In the genomic region with DNA sequence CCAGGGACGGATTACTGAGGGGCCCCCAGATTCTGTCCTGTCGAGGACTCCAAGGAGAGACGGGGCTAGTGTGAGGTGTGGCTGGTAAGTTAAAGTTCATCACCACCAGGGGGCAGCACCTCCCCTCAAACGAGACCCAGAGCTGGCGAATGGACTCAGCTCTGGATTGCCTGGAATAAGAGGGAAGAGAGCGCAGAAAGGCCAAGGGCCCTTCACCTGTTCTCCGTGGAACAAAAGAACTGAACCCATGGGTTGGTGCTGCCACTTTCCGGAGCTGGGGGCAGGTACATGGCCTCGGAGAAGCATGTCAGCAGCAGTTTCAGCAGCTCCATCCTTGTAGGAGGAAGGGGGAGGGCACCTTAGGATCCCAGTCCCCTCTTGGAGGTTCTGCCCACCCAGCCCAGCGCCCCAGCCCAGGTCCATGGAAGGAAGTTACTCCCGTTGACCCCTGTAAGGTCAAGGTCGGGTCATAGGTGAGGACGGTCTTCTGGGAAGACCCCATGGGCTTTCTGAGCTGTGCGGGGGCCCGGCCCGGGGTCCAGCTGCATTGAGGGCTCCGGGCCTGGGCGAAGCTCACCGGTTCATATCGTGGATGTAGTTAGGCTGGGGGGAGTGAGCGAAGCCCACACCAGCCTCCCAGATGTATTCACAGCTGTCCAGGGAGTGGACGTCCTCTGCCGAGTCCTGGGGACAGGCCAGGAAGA, we compare ENCODE assay signal across 8 cellular contexts. TPM values are rescaled to one million over a fixed set of nuclear protein-coding genes. Genes with fewer than 3 reads are reported as not detected.
DNase-seq lines count a peak whose midpoint lies in the region; ATAC-seq, FAIRE-seq and TF ChIP-seq lines count a peak whose summit lies in the region.

No MANE protein-coding gene starts in this region.

- no peaks in the 10 kb centered on the region for H3K4me1 ChIP-seq in ascending aorta
- no peaks in the 10 kb centered on the region for H3K4me1 ChIP-seq in right cardiac atrium (ENCODE audit: control insufficient read depth, insufficient read depth, low read length)

- H3K36me3 ChIP-seq in ascending aorta, result no peaks in the 10 kb centered on the region

- 43% methylated on average over 23 of the region's 23 CpGs for WGBS in right cardiac atrium

- peak; percentile 53 to 84 (median 77) for TF ChIP-seq CTCF in ascending aorta (IDR thresholded peaks at IDR 0.05)

- H3K4me3 ChIP-seq in ascending aorta (no peak overlapping the region), right cardiac atrium (ENCODE audit: low read length) (no peak overlapping the region)

- no peaks in the 10 kb centered on the region for H3K9me3 ChIP-seq in ascending aorta
- H3K9me3 ChIP-seq in right cardiac atrium (ENCODE audit: control insufficient read depth, low read length), result no peaks in the 10 kb centered on the region

- peak; percentile 80 to 84 for ATAC-seq in right cardiac atrium
- ATAC-seq in sciatic nerve, result peak; percentile 89
- ATAC-seq in HG03175 (IDR thresholded peaks at IDR 0.05; ENCODE audit: unreplicated experiment), result no peak
- ATAC-seq in HG03025 (IDR thresholded peaks at IDR 0.05; ENCODE audit: low FRiP score, unreplicated experiment), result no peak

- intact Hi-C loops in ascending aorta (cut with DNase I), result loop anchor here (1.0 to 5.0 kb wide), 4 partner anchors 26 to 239 kb away; partner anchors contain the start of gene ARMC7
- intact Hi-C loops in right cardiac atrium (cut with DNase I), result loop anchor here in 3 of 4 donors (5.0 to 10.0 kb wide), 3 partner anchors 50 to 240 kb away; partner anchors contain the start of gene MRPL58 (in 1 of the 3)
- intact Hi-C loops in sciatic nerve (cut with DNase I), result loop anchor here (10.0 kb wide), 1 partner anchor 53 kb away; the partner anchor contains the start of gene MRPL58

- peak; percentile 85 for FAIRE-seq in GM12892 (lab: Jason Lieb, UNC)

- TF ChIP-seq POLR2A in GM12892 (IDR thresholded peaks at IDR 0.05; ENCODE audit: low read depth, low read length), result no peak

- H3K27ac ChIP-seq in ascending aorta (no peak overlapping the region), right cardiac atrium (ENCODE audit: low read length) (no peak overlapping the region)

- DNase-seq in GM12892 (ENCODE audit: insufficient read length) (peak; percentile 86), NCI-H2029 (lab: John Stamatoyannopoulos, UW) (peak; percentile 75), T-helper 9 cell (peak; percentile 90), ascending aorta (ENCODE audit: low spot score in 2 of 2) (peak in 1 of 2 donors; percentile 91), right cardiac atrium (peak; percentile 88 to 93 (median 91)), sciatic nerve (ENCODE audit: low spot score) (peak; percentile 95)

- no peaks in the 10 kb centered on the region for H3K27me3 ChIP-seq in ascending aorta
- H3K27me3 ChIP-seq in right cardiac atrium (ENCODE audit: control insufficient read depth, insufficient read depth), result no peaks in the 10 kb centered on the region

RNA-seq across cellular contexts. Expression of gene HID1, which starts 10.8 kb away (rescaled TPM):
- 0.49 TPM for polyA plus RNA-seq in GM12892 (2012; ENCODE audit: missing spikeins)
- total RNA-seq in ascending aorta (103 TPM), right cardiac atrium (10 to 100 TPM in 2 of 4 donors, 1 to 10 TPM in 2; 6.5 to 11.9 (median 10.1) TPM), sciatic nerve (16.1 TPM)
- polyA plus RNA-seq in right cardiac atrium, result 12.0 TPM

RNA-seq across cellular contexts. Expression of gene CDR2L, which starts 25.6 kb away (rescaled TPM):
- not detected for polyA plus RNA-seq in GM12892 (2012; ENCODE audit: missing spikeins)
- total RNA-seq in ascending aorta, result 54.7 TPM
- total RNA-seq in right cardiac atrium, result 10 to 100 TPM; 11.0 to 17.5 (median 14.2) TPM
- polyA plus RNA-seq in right cardiac atrium, result 13.8 TPM
- 11.5 TPM for total RNA-seq in sciatic nerve

RNA-seq across cellular contexts. Expression of gene OTOP3, which starts 26.1 kb away (rescaled TPM):
- not detected for polyA plus RNA-seq in GM12892 (2012; ENCODE audit: missing spikeins)
- not detected for total RNA-seq in ascending aorta
- total RNA-seq in right cardiac atrium, result not detected
- not detected for polyA plus RNA-seq in right cardiac atrium
- total RNA-seq in sciatic nerve, result not detected

RNA-seq across cellular contexts. Expression of gene OTOP2, which starts 37.7 kb away (rescaled TPM):
- polyA plus RNA-seq in GM12892 (2012; ENCODE audit: missing spikeins), result not detected
- total RNA-seq in ascending aorta, result not detected
- not detected for total RNA-seq in right cardiac atrium
- not detected for polyA plus RNA-seq in right cardiac atrium
- total RNA-seq in sciatic nerve, result not detected

RNA-seq across cellular contexts. Expression of gene USH1G, which starts 38.8 kb away (rescaled TPM):
- not detected for polyA plus RNA-seq in GM12892 (2012; ENCODE audit: missing spikeins)
- total RNA-seq in ascending aorta (not detected), right cardiac atrium (under 1 TPM; 0.06 to 0.59 (median 0.27) TPM), sciatic nerve (not detected)
- 0.23 TPM for polyA plus RNA-seq in right cardiac atrium

Comparison
In these comparisons a context has a peak if more than half of its experiments do, and no peak if none do; other contexts are left out.
1. ATAC-seq: peak in right cardiac atrium (2 of 2) and sciatic nerve (single experiment); none in HG03175 (single experiment) and HG03025 (single experiment).